Comparison of ENCODE assay signal across 8 cellular contexts in the genomic region with DNA sequence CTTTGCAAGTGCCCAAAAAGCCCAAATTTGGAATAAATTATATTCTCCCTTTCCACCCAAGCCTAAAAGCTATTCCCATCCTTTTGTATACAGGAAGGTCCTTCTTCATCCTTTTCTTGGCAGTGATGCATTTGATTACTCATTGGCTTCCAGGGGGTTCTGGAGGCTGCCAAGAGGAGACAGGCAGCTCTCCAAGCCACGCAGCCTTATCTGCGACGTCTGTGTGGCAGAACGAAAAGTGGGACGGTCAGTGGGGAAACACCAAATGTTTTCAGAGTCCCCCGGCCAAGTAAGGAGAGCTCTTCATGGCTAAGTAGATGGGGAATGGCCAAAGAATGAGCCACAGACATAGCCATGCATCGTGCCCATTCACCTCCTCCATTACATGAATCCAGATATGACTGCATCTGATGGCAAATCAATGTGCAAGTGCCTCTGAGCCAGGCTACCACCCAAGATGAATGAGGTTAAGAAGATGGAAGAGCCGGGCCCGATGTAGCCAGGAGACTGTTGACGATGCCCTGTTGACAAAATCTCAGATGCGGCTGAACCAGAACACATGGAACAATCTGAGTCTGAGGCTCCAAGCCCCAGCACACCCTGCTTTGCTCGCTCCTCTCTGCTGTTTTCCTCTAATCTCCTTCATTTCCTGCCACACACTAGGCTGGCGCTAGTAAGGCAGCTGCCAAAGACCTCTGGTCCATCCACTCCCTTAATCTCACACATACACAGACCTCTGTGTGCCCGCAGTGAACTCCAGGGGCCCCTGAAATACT. TPM values are rescaled to one million over a fixed set of nuclear protein-coding genes. Genes with fewer than 3 reads are reported as not detected.
DNase-seq lines count a peak whose midpoint lies in the region; ATAC-seq and TF ChIP-seq lines count a peak whose summit lies in the region.

No MANE protein-coding gene starts in this region.

- H3K27ac Mint-ChIP-seq in H9 = peak overlapping the region in 2 of 3 experiments; percentile 21 to 40; a peak in 3 of 7 replicates
- H3K27ac Mint-ChIP-seq in activated naive CD8-positive, alpha-beta T cell treated with anti-CD3 and anti-CD28 coated beads for 36 hours = peak overlapping the region; percentile 1
- peak overlapping the region; percentile 81 for H3K27ac Mint-ChIP-seq in stimulated activated naive B cell treated with anti-CD40 and anti-IgM and Interleukin-4, amounts not matched to agents 10 μg/mL and 1 μg/mL and 100 μg/mL, for 72 hours

- no peak overlapping the region for H3K14ac ChIP-seq in H9 (ENCODE audit: insufficient read depth, low read length)

- no peaks in the 10 kb centered on the region for H3K27me3 ChIP-seq in H9 (ENCODE audit: insufficient read depth, low read length)
- no peaks in the 10 kb centered on the region for H3K27me3 ChIP-seq in left ventricle myocardium inferior (ENCODE audit: low read depth)

- H3K36me3 ChIP-seq in left ventricle myocardium inferior = peaks cover 5% of the 10 kb centered on the region

- H4K8ac ChIP-seq in H9 (replicated peaks; ENCODE audit: insufficient read length, low read depth, low read length) = no peak overlapping the region

- H3K27me3 Mint-ChIP-seq in H9 (ENCODE audit: low read depth) = no peaks in the 10 kb centered on the region
- peaks cover 8% of the 10 kb centered on the region for H3K27me3 Mint-ChIP-seq in activated naive CD8-positive, alpha-beta T cell treated with anti-CD3 and anti-CD28 coated beads for 36 hours
- H3K27me3 Mint-ChIP-seq in stimulated activated naive B cell treated with anti-CD40 and anti-IgM and Interleukin-4, amounts not matched to agents 10 μg/mL and 1 μg/mL and 100 μg/mL, for 72 hours = no peaks in the 10 kb centered on the region

- no peak overlapping the region for H2BK15ac ChIP-seq in H9 (ENCODE audit: low read depth, low read length)

- no peak overlapping the region for H2AK5ac ChIP-seq in H9 (ENCODE audit: insufficient read length, low read length)

- H4K20me1 ChIP-seq in H9 (ENCODE audit: control insufficient read depth, insufficient read depth, insufficient read length) = no peaks in the 10 kb centered on the region

- ATAC-seq in stimulated activated naive B cell treated with anti-CD40 and anti-IgM and Interleukin-4, amounts not matched to agents 10 μg/mL and 1 μg/mL and 100 μg/mL, for 72 hours (replicated peaks) = peak; percentile 26 to 32
- no peak for ATAC-seq in GM21360 (IDR thresholded peaks at IDR 0.05; ENCODE audit: unreplicated experiment)
- no peak for ATAC-seq in GM21367 (IDR thresholded peaks at IDR 0.05; ENCODE audit: unreplicated experiment)

- no peak overlapping the region for H2BK20ac ChIP-seq in H9 (ENCODE audit: low read depth, low read length, poor library complexity, severe bottlenecking)

- H3K23me2 ChIP-seq in H9 (ENCODE audit: insufficient read length, low read depth, low read length, poor library complexity, severe bottlenecking) = no peaks in the 10 kb centered on the region

- H4K5ac ChIP-seq in H9 (ENCODE audit: insufficient read length, low read depth, low read length) = no peak overlapping the region

- no peaks in the 10 kb centered on the region for H3K79me1 ChIP-seq in H9 (ENCODE audit: insufficient read depth, low read depth, low read length, poor library complexity, severe bottlenecking)

- H3K23ac ChIP-seq in H9 (ENCODE audit: insufficient read length, low read depth, low read length) = no peak overlapping the region

- no peak overlapping the region for H3K4ac ChIP-seq in H9 (ENCODE audit: low read depth, low read length)

- H3K56ac ChIP-seq in H9 (ENCODE audit: insufficient read length, low read depth, low read length) = no peak overlapping the region

- no CpG with 5 or more reads among the region's 14 CpGs for WGBS in H9 (ENCODE audit: extremely low coverage, insufficient read length, low lambda C conversion rate)

- DNase-seq in H9 (no peak), left ventricle myocardium inferior (no peak), NCI-H1105 (lab: John Stamatoyannopoulos, UW) (no peak), NCI-H1105 treated with DMSO at 0.1 percent for 48 hours (lab: John Stamatoyannopoulos, UW) (no peak)
- DNase-seq in activated naive CD8-positive, alpha-beta T cell treated with anti-CD3 and anti-CD28 coated beads for 36 hours = no peak
- no peak for DNase-seq in stimulated activated naive B cell treated with anti-CD40 and anti-IgM and Interleukin-4, amounts not matched to agents 10 μg/mL and 1 μg/mL and 100 μg/mL, for 72 hours

- H3K4me2 ChIP-seq in H9 (ENCODE audit: insufficient read depth, insufficient read length, low read length) = no peak overlapping the region

- H2AFZ ChIP-seq in H9 (ENCODE audit: low read length) = no peak overlapping the region

- TF ChIP-seq CTCF in H9 (conservative IDR thresholded peaks at IDR 0.05) (no peak), left ventricle myocardium inferior (IDR thresholded peaks at IDR 0.05; ENCODE audit: borderline replicate concordance) (no peak)

- H3K9ac ChIP-seq in H9 (ENCODE audit: extremely low read depth, insufficient read length, low read length) = no peak overlapping the region

- H3K36me3 Mint-ChIP-seq in H9 (ENCODE audit: insufficient read depth in 1 of 3, low read depth in 3 of 3) = peaks cover 6 to 18% (median 9%) of the 10 kb centered on the region in 3 experiments; a peak in 6 of 7 replicates
- no peaks in the 10 kb centered on the region for H3K36me3 Mint-ChIP-seq in activated naive CD8-positive, alpha-beta T cell treated with anti-CD3 and anti-CD28 coated beads for 36 hours
- H3K36me3 Mint-ChIP-seq in stimulated activated naive B cell treated with anti-CD40 and anti-IgM and Interleukin-4, amounts not matched to agents 10 μg/mL and 1 μg/mL and 100 μg/mL, for 72 hours = peaks cover 25 to 62% of the 10 kb centered on the region in 2 donors

- no peak overlapping the region for H3K18ac ChIP-seq in H9 (ENCODE audit: insufficient read length, low read depth, low read length)

- H3T11ph ChIP-seq in H9 (ENCODE audit: low read length) = no peak overlapping the region

- no peaks in the 10 kb centered on the region for H3K79me2 ChIP-seq in H9 (ENCODE audit: insufficient read depth, low read length)

- H3K9me3 Mint-ChIP-seq in H9 = no peaks in the 10 kb centered on the region
- H3K9me3 Mint-ChIP-seq in activated naive CD8-positive, alpha-beta T cell treated with anti-CD3 and anti-CD28 coated beads for 36 hours = no peaks in the 10 kb centered on the region
- no peaks in the 10 kb centered on the region for H3K9me3 Mint-ChIP-seq in stimulated activated naive B cell treated with anti-CD40 and anti-IgM and Interleukin-4, amounts not matched to agents 10 μg/mL and 1 μg/mL and 100 μg/mL, for 72 hours

- no peak overlapping the region; a peak in 1 of 5 replicates for H3K4me3 Mint-ChIP-seq in H9
- no peak overlapping the region for H3K4me3 Mint-ChIP-seq in activated naive CD8-positive, alpha-beta T cell treated with anti-CD3 and anti-CD28 coated beads for 36 hours
- peak overlapping the region in 1 of 2 donors; percentile 55 for H3K4me3 Mint-ChIP-seq in stimulated activated naive B cell treated with anti-CD40 and anti-IgM and Interleukin-4, amounts not matched to agents 10 μg/mL and 1 μg/mL and 100 μg/mL, for 72 hours

- no peak overlapping the region for H2BK12ac ChIP-seq in H9 (ENCODE audit: insufficient read length, low read depth, low read length)

- H3K27ac ChIP-seq in H9 (ENCODE audit: insufficient read length, low read depth, low read length) = no peak overlapping the region
- H3K27ac ChIP-seq in left ventricle myocardium inferior (replicated peaks) = peak overlapping the region; percentile 67

- H3K9me3 ChIP-seq in H9 (ENCODE audit: control insufficient read depth, low read depth, low read length) (no peaks in the 10 kb centered on the region), left ventricle myocardium inferior (replicated peaks) (no peaks in the 10 kb centered on the region)

- H4K91ac ChIP-seq in H9 (ENCODE audit: insufficient read length, low read depth, low read length) = no peak overlapping the region

- H3K4me3 ChIP-seq in left ventricle myocardium inferior = peak overlapping the region; percentile 39

- no peak overlapping the region for H2BK120ac ChIP-seq in H9 (ENCODE audit: low read depth, low read length, poor library complexity, severe bottlenecking)

- H3K4me1 Mint-ChIP-seq in H9 = peaks cover 27 to 30% of the 10 kb centered on the region in 2 experiments
- H3K4me1 Mint-ChIP-seq in activated naive CD8-positive, alpha-beta T cell treated with anti-CD3 and anti-CD28 coated beads for 36 hours = no peaks in the 10 kb centered on the region
- peaks cover 65 to 90% of the 10 kb centered on the region in 2 donors for H3K4me1 Mint-ChIP-seq in stimulated activated naive B cell treated with anti-CD40 and anti-IgM and Interleukin-4, amounts not matched to agents 10 μg/mL and 1 μg/mL and 100 μg/mL, for 72 hours

- no peak overlapping the region for H2BK5ac ChIP-seq in H9 (ENCODE audit: insufficient read length, low read length)

- no peaks in the 10 kb centered on the region; the same call in 1 of the 2 replicates for H3K4me1 ChIP-seq in H9 (ENCODE audit: insufficient read depth, low read length)
- peaks cover 68% of the 10 kb centered on the region for H3K4me1 ChIP-seq in left ventricle myocardium inferior

- intact Hi-C loops in left ventricle myocardium inferior (cut with micrococcal nuclease) = no loop called here

RNA-seq across cellular contexts. Expression of a gene that starts 12.0 kb away (rescaled TPM):
- 9.5 and 9.9 TPM in 2 replicates for total RNA-seq in H9 (2021)
- 1 to 10 TPM; 2.8 to 3.5 TPM for total RNA-seq in activated naive CD8-positive, alpha-beta T cell treated with anti-CD3 and anti-CD28 coated beads for 36 hours
- 17.7 TPM for total RNA-seq in left ventricle myocardium inferior

Comparison
In these comparisons a context has a peak if more than half of its experiments do, and no peak if none do; other contexts are left out.
1. H3K27ac Mint-ChIP-seq: peak in every context shown above with its lines; median percentile 81 in stimulated activated naive B cell treated with anti-CD40 and anti-IgM and Interleukin-4, amounts not matched to agents 10 μg/mL and 1 μg/mL and 100 μg/mL, for 72 hours; 30 in H9; 1 in activated naive CD8-positive, alpha-beta T cell treated with anti-CD3 and anti-CD28 coated beads for 36 hours.
2. ATAC-seq: peak in stimulated activated naive B cell treated with anti-CD40 and anti-IgM and Interleukin-4, amounts not matched to agents 10 μg/mL and 1 μg/mL and 100 μg/mL, for 72 hours (2 of 2); none in GM21360 (single experiment) and GM21367 (single experiment).